ENCODE assay signal across 28 cellular contexts in genomic region chr7:11456574-11456973, GRCh38.
DNase-seq lines count a peak whose midpoint lies in the region; ATAC-seq and TF ChIP-seq lines count a peak whose summit lies in the region.
"Had no signal": no experiment of that assay in that cellular context is flagged by ENCODE, and none has a peak within 500 bp of the region (broad histone marks: within the 10 kb centered on the region; RNA-seq: fewer than 3 reads in every experiment).

No MANE protein-coding gene starts in this region.

- H3F3A ChIP-seq in SK-N-SH (replicated peaks; ENCODE audit: insufficient read depth), result no peaks in the 10 kb centered on the region

- H3K36me3 ChIP-seq in SK-N-SH (replicated peaks in 1 of 2; ENCODE audit: control insufficient read depth in 1 of 2, insufficient read depth in 2 of 2, low read length in 1 of 2), result peaks cover 0 to 21% of the 10 kb centered on the region in 2 experiments
- H3K36me3 ChIP-seq in BE2C, result no peaks in the 10 kb centered on the region
- H3K36me3 ChIP-seq: BLaER1; BLaER1 treated with 17β-estradiol and CSF1 and Interleukin-3, amounts not matched to agents 10 nM and 100 nM had no signal

- H3K4me1 ChIP-seq in SK-N-SH (ENCODE audit: control insufficient read depth in 1 of 2, insufficient read depth in 2 of 2, low read depth in 1 of 2, low read length in 1 of 2) (peaks cover 7 to 12% of the 10 kb centered on the region in 2 experiments; a peak in 3 of 4 replicates), BE2C (peaks cover 30% of the 10 kb centered on the region)
- H3K4me1 ChIP-seq: BLaER1, Caco-2 had no signal

- no peaks in the 10 kb centered on the region for H3K79me2 ChIP-seq in SK-N-SH (ENCODE audit: insufficient read depth)

- no peaks in the 10 kb centered on the region for H3K27me3 ChIP-seq in SK-N-SH (ENCODE audit: insufficient read depth)
- H3K27me3 ChIP-seq in BE2C, result no peaks in the 10 kb centered on the region
- H3K27me3 ChIP-seq: BLaER1; BLaER1 treated with 17β-estradiol and CSF1 and Interleukin-3, amounts not matched to agents 10 nM and 100 nM had no signal

- H3K9me3 ChIP-seq in SK-N-SH, result no peaks in the 10 kb centered on the region
- no peaks in the 10 kb centered on the region for H3K9me3 ChIP-seq in BE2C
- H3K9me3 ChIP-seq: A549; BLaER1; BLaER1 treated with 17β-estradiol and CSF1 and Interleukin-3, amounts not matched to agents 10 nM and 100 nM; Caco-2 had no signal

- no peak overlapping the region for H3K4me3 ChIP-seq in SK-N-SH (ENCODE audit: low read depth in 2 of 2, low read length in 1 of 2)
- H3K4me3 ChIP-seq in BE2C (ENCODE audit: low read depth, low read length), result no peak overlapping the region
- H3K4me3 ChIP-seq: A549; BLaER1; BLaER1 treated with 17β-estradiol and CSF1 and Interleukin-3, amounts not matched to agents 10 nM and 100 nM had no signal

- H3K9ac ChIP-seq in SK-N-SH, result no peak overlapping the region
- H3K9ac ChIP-seq: BLaER1; BLaER1 treated with 17β-estradiol and CSF1 and Interleukin-3, amounts not matched to agents 10 nM and 100 nM had no signal

- H3K27ac ChIP-seq in SK-N-SH (ENCODE audit: low read depth in 2 of 2, low read length in 1 of 2), result peak overlapping the region in 1 of 2 experiments; percentile 47; a peak in 2 of 4 replicates
- H3K27ac ChIP-seq: 22Rv1, BLaER1, C4-2B had no signal

- CTCF ChIA-PET in SK-N-SH (lab: Yijun Ruan, JAX), result interaction anchor here (0.6 to 1.6 kb wide), 5 partner anchors 19 to 375 kb away, joined by 3 to 5 read pairs (median 4); partner anchors contain the start of gene THSD7A

- no peak overlapping the region for H2AFZ ChIP-seq in SK-N-SH (ENCODE audit: low read depth)

- no peak for ATAC-seq in SK-N-SH treated with all-trans-retinoic acid at 6 μM for 48 hours
- ATAC-seq: A549; CD8-positive, alpha-beta T cell had no signal

- no peak for DNase-seq in SK-N-SH
- DNase-seq in BE2C, result peak; percentile 9
- DNase-seq in GM20000 (ENCODE audit: low spot score), result no peak
- DNase-seq: 8988T; ACHN; AML-193; C1 segment of cervical spinal cord; Caco-2; Calu3; CD4-positive, alpha-beta memory T cell; CD4-positive, alpha-beta T cell; CD4-positive, CD25-positive, alpha-beta regulatory T cell; CD8-positive, alpha-beta memory T cell; CD8-positive, alpha-beta T cell; COR-L47; DMS 273 treated with DMSO at 0.1 percent for 48 hours; DMS153; DMS53; DMS79; DMS79 treated with DMSO at 0.1 percent for 48 hours; DND-41; EL had no signal

- TF ChIP-seq CTCF in SK-N-SH (IDR thresholded peaks at IDR 0.05) (no peak), BE2C (IDR thresholded peaks at IDR 0.05; ENCODE audit: low read depth, low read length) (no peak), GM20000 (IDR thresholded peaks at IDR 0.05; ENCODE audit: extremely low read depth, missing control alignments) (no peak)

- H4K20me1 ChIP-seq in SK-N-SH (ENCODE audit: insufficient read depth), result no peaks in the 10 kb centered on the region
- H4K20me1 ChIP-seq: BLaER1; BLaER1 treated with 17β-estradiol and CSF1 and Interleukin-3, amounts not matched to agents 10 nM and 100 nM had no signal

- POLR2A ChIA-PET in SK-N-SH (lab: Yijun Ruan, JAX), result no interaction called here

- no peak overlapping the region for H3K4me2 ChIP-seq in SK-N-SH
- H3K4me2 ChIP-seq: A549; BLaER1; BLaER1 treated with 17β-estradiol and CSF1 and Interleukin-3, amounts not matched to agents 10 nM and 100 nM had no signal

- WGBS in SK-N-SH (ENCODE audit: low lambda C conversion rate), result 77% methylated on average over 1 of the region's 1 CpG

- no peak for TF ChIP-seq RAD21 in SK-N-SH (IDR thresholded peaks at IDR 0.05; ENCODE audit: low read length)

- no peaks in the 10 kb centered on the region for H3K9me2 ChIP-seq in SK-N-SH

- TF ChIP-seq EP300 in SK-N-SH (IDR thresholded peaks at IDR 0.05; ENCODE audit: borderline replicate concordance in 1 of 2, low read depth in 1 of 2, low read length in 1 of 2), result peak in 1 of 2 experiments; percentile 55; a peak in 1 of 4 replicates

TF ChIP-seq in SK-N-SH, 30 proteins besides CTCF, POLR2A, EP300 and RAD21:
- TF ChIP-seq TCF12 (IDR thresholded peaks at IDR 0.05), result no peak
- peak; percentile 54 for TF ChIP-seq GATA2 (CRISPR knock-in tag; IDR thresholded peaks at IDR 0.05)
- TF ChIP-seq FOXJ3 (CRISPR knock-in tag; IDR thresholded peaks at IDR 0.05), result peak; percentile 35; the same call in 1 of the 2 replicates
- no peak for TF ChIP-seq MAX (IDR thresholded peaks at IDR 0.05; ENCODE audit: low read depth)
- TF ChIP-seq POLR2AphosphoS5 (IDR thresholded peaks at IDR 0.05; ENCODE audit: low read depth, low read length), result no peak
- TF ChIP-seq FOXM1 (IDR thresholded peaks at IDR 0.05; ENCODE audit: low read depth), result no peak

TF ChIP-seq in SK-N-SH treated with all-trans-retinoic acid at 6 μM for 48 hours, 23 proteins besides CTCF, POLR2A, EP300 and RAD21:
- no peak for TF ChIP-seq CSDC2 (CRISPR knock-in tag; IDR thresholded peaks at IDR 0.05)
